Comparison of ENCODE assay signal across 16 cellular contexts in genomic region chr15:59185725-59186124, GRCh38. TPM values are rescaled to one million over a fixed set of nuclear protein-coding genes. Genes with fewer than 3 reads are reported as not detected.
DNase-seq lines count a peak whose midpoint lies in the region; ATAC-seq, FAIRE-seq and TF ChIP-seq lines count a peak whose summit lies in the region.
"Had no signal": no experiment of that assay in that cellular context is flagged by ENCODE, and none has a peak within 500 bp of the region (broad histone marks: within the 10 kb centered on the region; RNA-seq: fewer than 3 reads in every experiment).

No MANE protein-coding gene starts in this region.

- no peak overlapping the region for H3K27ac ChIP-seq in HepG2 (ENCODE audit: extremely low read length, insufficient read depth, low read length)
- H3K27ac ChIP-seq: SK-N-MC had no signal

- peaks cover 3% of the 10 kb centered on the region for H3K36me3 Mint-ChIP-seq in T-helper 17 cell (ENCODE audit: low read depth)
- H3K36me3 Mint-ChIP-seq: CD8-positive, alpha-beta T cell had no signal

- FAIRE-seq in HepG2 (lab: Jason Lieb, UNC): peak; percentile 23
- FAIRE-seq: G401.6, HTR-8/SVneo had no signal

- H3K27me3 Mint-ChIP-seq in T-helper 17 cell: peaks cover 12% of the 10 kb centered on the region

- H3F3A ChIP-seq in Loucy (ENCODE audit: low read depth): no peaks in the 10 kb centered on the region

- H4K20me1 ChIP-seq in Loucy (ENCODE audit: insufficient read depth, low read length, poor library complexity, severe bottlenecking): no peaks in the 10 kb centered on the region
- H4K20me1 ChIP-seq in HepG2 (ENCODE audit: insufficient read depth, low read length): no peaks in the 10 kb centered on the region

- TF ChIP-seq RAD21 in HepG2 (CRISPR knock-in tag; IDR thresholded peaks at IDR 0.05): no peak

- no peak overlapping the region for H3K27ac Mint-ChIP-seq in T-helper 17 cell
- H3K27ac Mint-ChIP-seq: CD8-positive, alpha-beta T cell; mesothelial cell of epicardium had no signal

- H3K4me3 Mint-ChIP-seq in T-helper 17 cell: no peak overlapping the region
- H3K4me3 Mint-ChIP-seq: CD8-positive, alpha-beta T cell; mesothelial cell of epicardium had no signal

- H3K4me2 ChIP-seq in Loucy (ENCODE audit: low read depth, low read length, poor library complexity, severe bottlenecking) (no peak overlapping the region), HepG2 (ENCODE audit: low read depth, low read length) (no peak overlapping the region)

- 78% methylated on average over 2 of the region's 2 CpGs for WGBS in HepG2 (ENCODE audit: low lambda C conversion rate)
- WGBS in lower leg skin, 2 donors: 88 to 90% methylated on average over 2 of the region's 2 CpGs

- H3K9ac ChIP-seq in Loucy (ENCODE audit: low read depth, low read length, poor library complexity, severe bottlenecking) (no peak overlapping the region), HepG2 (ENCODE audit: insufficient read depth, low read depth, low read length) (no peak overlapping the region)

- H3K9me2 ChIP-seq in Loucy (replicated peaks; ENCODE audit: low read depth, low read length): no peaks in the 10 kb centered on the region

- no peak for TF ChIP-seq POLR2A in HepG2 (IDR thresholded peaks at IDR 0.05; ENCODE audit: insufficient read depth in 1 of 2, low read depth in 2 of 2, low read length in 2 of 2)
- TF ChIP-seq POLR2A in lower leg skin (IDR thresholded peaks at IDR 0.05): no peak

- DNase-seq in ELR (ENCODE audit: low read depth) (peak; percentile 24), T-helper 17 cell (no peak), HepG2 (ENCODE audit: low spot score) (no peak), lower leg skin (ENCODE audit: low spot score in 2 of 2) (no peak), NCI-H2196 treated with DMSO at 0.1 percent for 48 hours (lab: John Stamatoyannopoulos, UW; ENCODE audit: unreplicated experiment) (no peak), G401 (ENCODE audit: low spot score) (no peak)
- DNase-seq: CD8-positive, alpha-beta T cell; NCI-H1694 treated with DMSO at 0.1 percent for 48 hours; NCI-H748 treated with DMSO at 0.1 percent for 48 hours had no signal

- CTCF ChIA-PET in HepG2 (lab: Yijun Ruan, JAX; ENCODE audit: low intra/inter-chr PET ratio, low total read pairs): no interaction called here

- no peaks in the 10 kb centered on the region for H3K4me1 Mint-ChIP-seq in T-helper 17 cell

- no peaks in the 10 kb centered on the region for H3K36me3 ChIP-seq in Loucy (ENCODE audit: insufficient read depth, low read length)
- H3K36me3 ChIP-seq in HepG2 (replicated peaks in 1 of 2; ENCODE audit: control insufficient read depth in 1 of 2, insufficient read depth in 2 of 2, low read length in 2 of 2): peaks cover 3 to 32% of the 10 kb centered on the region in 2 experiments; a peak in 3 of 5 replicates

- BruUV-seq in HepG2 (replicated peaks; lab: Mats Ljungman, UMichigan): no TSS peak

- H3K9me3 ChIP-seq in Loucy (ENCODE audit: insufficient read depth, low read depth, low read length): peaks cover 8% of the 10 kb centered on the region; the same call in 1 of the 2 replicates
- no peaks in the 10 kb centered on the region for H3K9me3 ChIP-seq in T-helper 17 cell (ENCODE audit: control insufficient read depth, low read length, poor library complexity, severe bottlenecking)
- H3K9me3 ChIP-seq in HepG2 (ENCODE audit: low read length): peaks cover 13% of the 10 kb centered on the region

- H3K4me3 ChIP-seq in Loucy (ENCODE audit: low read length, poor library complexity, severe bottlenecking) (no peak overlapping the region), HepG2 (replicated peaks in 1 of 3; ENCODE audit: insufficient read depth in 1 of 3, low read depth in 2 of 3, low read length in 3 of 3) (no peak overlapping the region), lower leg skin (ENCODE audit: low read depth, poor library complexity, severe bottlenecking) (no peak overlapping the region)
- H3K4me3 ChIP-seq: SK-N-MC had no signal

- H2AFZ ChIP-seq in Loucy (ENCODE audit: low read length) (no peak overlapping the region), HepG2 (ENCODE audit: low read length) (no peak overlapping the region)

- ATAC-seq in T-helper 17 cell: peak; percentile 20
- no peak for ATAC-seq in HepG2
- no peak for ATAC-seq in GM18873 (IDR thresholded peaks at IDR 0.05; ENCODE audit: low FRiP score, unreplicated experiment)
- ATAC-seq: CD8-positive, alpha-beta T cell had no signal

- no peaks in the 10 kb centered on the region for H3K27me3 ChIP-seq in Loucy (ENCODE audit: insufficient read depth, low read length, poor library complexity, severe bottlenecking)
- H3K27me3 ChIP-seq in HepG2 (ENCODE audit: control insufficient read depth in 1 of 2, insufficient read depth in 2 of 2, low read length in 2 of 2): no peaks in the 10 kb centered on the region

- TF ChIP-seq CTCF in Loucy (conservative IDR thresholded peaks at IDR 0.05; ENCODE audit: low read length) (peak; percentile 42; the same call in 1 of the 2 replicates), HepG2 (CRISPR knock-in tag; IDR thresholded peaks at IDR 0.05) (peak; percentile 33), lower leg skin (IDR thresholded peaks at IDR 0.05) (no peak)

- intact Hi-C loops in HepG2 (cut with micrococcal nuclease; ENCODE audit: unreplicated experiment): no loop called here
- intact Hi-C loops in lower leg skin (cut with DNase I; ENCODE audit: low total_unique reads): no loop called here

- H3K4me1 ChIP-seq in Loucy (ENCODE audit: insufficient read depth, low read length, poor library complexity, severe bottlenecking): no peaks in the 10 kb centered on the region
- no peaks in the 10 kb centered on the region for H3K4me1 ChIP-seq in HepG2 (ENCODE audit: insufficient read depth, low read length)

- in situ Hi-C loops in HepG2 (cut with HindIII; ENCODE audit: extremely low pct_ligation_motif_present, low pct_unique_long_range_greater_than_20kb): no loop called here
- in situ Hi-C loops in G401 (cut with HindIII; ENCODE audit: low sequenced_read_pairs): no loop called here

- POLR2A ChIA-PET in HepG2 (lab: Yijun Ruan, JAX): no interaction called here

- H3K79me2 ChIP-seq in Loucy (ENCODE audit: insufficient read depth, low read length) (no peaks in the 10 kb centered on the region), HepG2 (ENCODE audit: insufficient read depth, low read length) (no peaks in the 10 kb centered on the region)

- TF ChIP-seq EP300 in HepG2 (IDR thresholded peaks at IDR 0.05; ENCODE audit: low read depth in 2 of 2, low read length in 2 of 2) (no peak), HepG2 (CRISPR knock-in tag; IDR thresholded peaks at IDR 0.05; ENCODE audit: borderline replicate concordance) (no peak)

TF ChIP-seq in HepG2, 621 proteins besides CTCF, POLR2A, EP300 and RAD21:
- TF ChIP-seq ZSCAN21 (CRISPR knock-in tag; IDR thresholded peaks at IDR 0.05; ENCODE audit: borderline replicate concordance): no peak
- 0 out of 2 replicates have a peak, but pooled peaks have one; percentile 15 for TF ChIP-seq STAG1 (CRISPR knock-in tag; IDR thresholded peaks at IDR 0.05)
- TF ChIP-seq NFIB (CRISPR knock-in tag; IDR thresholded peaks at IDR 0.05; ENCODE audit: borderline replicate concordance): no peak
- TF ChIP-seq ZNF574 (CRISPR knock-in tag; IDR thresholded peaks at IDR 0.05): peak; percentile 40; the same call in 1 of the 2 replicates

RNA-seq across cellular contexts. Expression of gene LDHAL6B, which starts 20.9 kb away (rescaled TPM):
- not detected for total RNA-seq in T-helper 17 cell
- total RNA-seq in HepG2 (2016; rRNA removed; fragmentation: Illumina TruSeq; extraction: Trizol): not detected in 2 replicates
- not detected in 2 replicates for total RNA-seq in HepG2 (2016; cell fraction: cytosol; rRNA removed; fragmentation: Illumina TruSeq; extraction: Trizol; ENCODE audit: low read depth)
- not detected in 2 replicates for total RNA-seq in HepG2 (2016; cell fraction: insoluble cytoplasmic fraction; rRNA removed; fragmentation: Illumina TruSeq; extraction: Trizol)
- not detected in 2 replicates for total RNA-seq in HepG2 (2016; cell fraction: membrane; rRNA removed; fragmentation: Illumina TruSeq; extraction: Trizol)
- total RNA-seq in HepG2 (2016; cell fraction: nucleus; rRNA removed; fragmentation: Illumina TruSeq; extraction: Trizol): not detected in 2 replicates
- not detected in 2 replicates for polyA plus RNA-seq in HepG2 (2011; rRNA removed)
- not detected in 2 replicates for polyA plus RNA-seq in HepG2 (2011; cell fraction: cytosol; rRNA removed)
- polyA plus RNA-seq in HepG2 (2011; cell fraction: nucleus; rRNA removed): not detected in 2 replicates
- polyA plus RNA-seq in HepG2 (2012): not detected in 2 replicates
- polyA plus RNA-seq in HepG2 (2016; cell fraction: cytosol; fragmentation: Illumina TruSeq; extraction: Trizol; ENCODE audit: low read depth): not detected in 2 replicates
- not detected in 2 replicates for polyA plus RNA-seq in HepG2 (2016; cell fraction: insoluble cytoplasmic fraction; fragmentation: Illumina TruSeq; extraction: Trizol; ENCODE audit: low read depth)
- not detected in 2 replicates for polyA plus RNA-seq in HepG2 (2016; cell fraction: membrane; fragmentation: Illumina TruSeq; extraction: Trizol; ENCODE audit: low read depth)
- not detected in 2 replicates for polyA plus RNA-seq in HepG2 (2016; cell fraction: nucleus; fragmentation: Illumina TruSeq; extraction: Trizol; ENCODE audit: insufficient read depth, low read depth)
- not detected in 2 replicates for polyA minus RNA-seq in HepG2 (2011; rRNA and poly(A)+ RNA removed; ENCODE audit: low replicate concordance)
- not detected in 2 replicates for polyA minus RNA-seq in HepG2 (2011; cell fraction: cytosol; rRNA and poly(A)+ RNA removed)
- not detected in 2 replicates for polyA minus RNA-seq in HepG2 (2011; cell fraction: nucleus; rRNA and poly(A)+ RNA removed)
- total RNA-seq in lower leg skin: not detected
- not detected in 2 replicates for total RNA-seq in G401 (2014; rRNA removed; shearing (Covaris generic))
- total RNA-seq: CD8-positive, alpha-beta T cell; mesothelial cell of epicardium; osteocyte had no signal

Comparison
In these comparisons a context has a peak if more than half of its experiments do, and no peak if none do; other contexts are left out.
1. CTCF ChIP-seq: peak in Loucy (single experiment) and HepG2 (single experiment); none in lower leg skin (0 of 3).